Comparison of ENCODE assay signal across 15 cellular contexts in genomic region chr22:50734986-50735738, GRCh38. TPM values are rescaled to one million over a fixed set of nuclear protein-coding genes. Genes with fewer than 3 reads are reported as not detected.
"Had no signal": no experiment of that assay in that cellular context is flagged by ENCODE, and none has a peak within 500 bp of the region (broad histone marks: within the 10 kb centered on the region; RNA-seq: fewer than 3 reads in every experiment).

No MANE protein-coding gene starts in this region.

- H3K27ac ChIP-seq: brain microvascular endothelial cell, thoracic aorta had no signal

- H3K36me3 ChIP-seq: brain microvascular endothelial cell, thoracic aorta had no signal

- H3K4me1 Mint-ChIP-seq: activated B cell treated with CpG ODN at 0.5 μM for 24 hours; stimulated activated naive CD8-positive, alpha-beta T cell treated with anti-CD3 and anti-CD28 coated beads, Interleukin-15, amount 100 ng/mL, for 72 hours had no signal

- H3K9me3 ChIP-seq: thoracic aorta had no signal

- H3K27me3 Mint-ChIP-seq: activated naive CD8-positive, alpha-beta T cell treated with anti-CD3 and anti-CD28 coated beads for 36 hours; stimulated activated naive CD8-positive, alpha-beta T cell treated with anti-CD3 and anti-CD28 coated beads, Interleukin-15, amount 100 ng/mL, for 72 hours had no signal

- H3K4me3 Mint-ChIP-seq: activated B cell treated with CpG ODN at 0.5 μM for 24 hours; activated CD8-positive, alpha-beta T cell treated with anti-CD3 and anti-CD28 coated beads, Interleukin-2, amount 10 ng/mL, durations not matched to agents 7 days and 5 days; activated naive CD8-positive, alpha-beta T cell treated with anti-CD3 and anti-CD28 coated beads for 36 hours; stimulated activated naive CD8-positive, alpha-beta T cell treated with anti-CD3 and anti-CD28 coated beads, Interleukin-15, amount 100 ng/mL, for 72 hours; T-helper 2 cell treated with Interferon-gamma antibody and Interleukin-4, amounts not matched to agents 5 μg/mL and 100 μg/mL, for 36 hours had no signal

- ATAC-seq: activated CD8-positive, alpha-beta T cell treated with anti-CD3 and anti-CD28 coated beads, Interleukin-2, amount 10 ng/mL, durations not matched to agents 7 days and 5 days; stimulated activated naive CD8-positive, alpha-beta T cell treated with anti-CD3 and anti-CD28 coated beads, Interleukin-15, amount 100 ng/mL, for 72 hours had no signal

- H3K36me3 Mint-ChIP-seq: activated naive CD8-positive, alpha-beta T cell treated with anti-CD3 and anti-CD28 coated beads for 36 hours had no signal

- H3K4me3 ChIP-seq: lung, thoracic aorta had no signal

- H3K9me3 Mint-ChIP-seq: activated B cell treated with CpG ODN at 0.5 μM for 24 hours; activated naive CD8-positive, alpha-beta T cell treated with anti-CD3 and anti-CD28 coated beads for 36 hours; stimulated activated naive CD8-positive, alpha-beta T cell treated with anti-CD3 and anti-CD28 coated beads, Interleukin-15, amount 100 ng/mL, for 72 hours; T-helper 2 cell treated with Interferon-gamma antibody and Interleukin-4, amounts not matched to agents 5 μg/mL and 100 μg/mL, for 36 hours had no signal

- H3K27ac Mint-ChIP-seq: activated B cell treated with CpG ODN at 0.5 μM for 24 hours; activated CD8-positive, alpha-beta T cell treated with anti-CD3 and anti-CD28 coated beads, Interleukin-2, amount 10 ng/mL, durations not matched to agents 7 days and 5 days; activated naive CD8-positive, alpha-beta T cell treated with anti-CD3 and anti-CD28 coated beads for 36 hours; stimulated activated naive CD8-positive, alpha-beta T cell treated with anti-CD3 and anti-CD28 coated beads, Interleukin-15, amount 100 ng/mL, for 72 hours; T-helper 2 cell treated with Interferon-gamma antibody and Interleukin-4, amounts not matched to agents 5 μg/mL and 100 μg/mL, for 36 hours had no signal

- DNase-seq: activated B cell treated with CpG ODN at 0.5 μM for 24 hours; activated CD4-positive, alpha-beta T cell treated with anti-CD3 and anti-CD28 coated beads for 48 hours; activated CD8-positive, alpha-beta T cell treated with anti-CD3 and anti-CD28 coated beads, Interleukin-2, amount 10 ng/mL, durations not matched to agents 7 days and 5 days; activated naive CD8-positive, alpha-beta T cell treated with anti-CD3 and anti-CD28 coated beads for 36 hours; brain microvascular endothelial cell; effector memory CD4-positive, alpha-beta T cell; foreskin melanocyte; kidney glomerular epithelial cell; small intestine had no signal

RNA-seq across cellular contexts. Expression of gene ACR, which starts 2.8 kb away (rescaled TPM):
- total RNA-seq: activated B cell treated with CpG ODN at 0.5 μM for 24 hours; activated CD8-positive, alpha-beta T cell treated with anti-CD3 and anti-CD28 coated beads, Interleukin-2, amount 10 ng/mL, durations not matched to agents 7 days and 5 days; activated naive CD8-positive, alpha-beta T cell treated with anti-CD3 and anti-CD28 coated beads for 36 hours; fibroblast of lung; thoracic aorta; urinary bladder had no signal
